11 cellular contexts compared by ENCODE assay signal in genomic region chr10:117439243-117439912, GRCh38.
DNase-seq lines count a peak whose midpoint lies in the region; ATAC-seq and TF ChIP-seq lines count a peak whose summit lies in the region.
"Had no signal": no experiment of that assay in that cellular context is flagged by ENCODE, and none has a peak within 500 bp of the region (broad histone marks: within the 10 kb centered on the region; RNA-seq: fewer than 3 reads in every experiment).

No MANE protein-coding gene starts in this region.

- H3K36me3 Mint-ChIP-seq in osteocyte (ENCODE audit: unreplicated experiment) (no peaks in the 10 kb centered on the region), natural killer cell (no peaks in the 10 kb centered on the region)

- H3K9me3 Mint-ChIP-seq in osteocyte (ENCODE audit: unreplicated experiment) (no peaks in the 10 kb centered on the region), natural killer cell (no peaks in the 10 kb centered on the region)

- CTCF ChIA-PET in RWPE1 (lab: Yijun Ruan, JAX) = interaction anchor here (0.6 kb wide), 1 partner anchor 17 kb away, joined by 3 read pairs; no protein-coding TSS in a partner anchor

- DNase-seq in Daoy (ENCODE audit: low read depth) (peak; percentile 16), RWPE1 (ENCODE audit: low spot score) (peak; percentile 84), foreskin keratinocyte (peak; percentile 98 to 99), posterior vena cava (ENCODE audit: low spot score) (peak; percentile 90), osteocyte (ENCODE audit: extremely low spot score, unreplicated experiment) (no peak), NCI-H748 (lab: John Stamatoyannopoulos, UW; ENCODE audit: unreplicated experiment) (no peak), midbrain (lab: John Stamatoyannopoulos, UW) (no peak), natural killer cell (no peak)
- DNase-seq: NCI-H187, small intestine had no signal

- H3K4me1 Mint-ChIP-seq in osteocyte (ENCODE audit: unreplicated experiment) (peaks cover 10% of the 10 kb centered on the region), natural killer cell (peaks cover 0 to 7% of the 10 kb centered on the region in 2 donors)

- H3K27ac ChIP-seq in RWPE1 (peak overlapping the region; percentile 78), foreskin keratinocyte (peak overlapping the region; percentile 63)

- TF ChIP-seq CTCF in RWPE1 (conservative IDR thresholded peaks at IDR 0.05; ENCODE audit: low read depth) = no peak
- peak; percentile 4 for TF ChIP-seq CTCF in foreskin keratinocyte (conservative IDR thresholded peaks at IDR 0.05)
- TF ChIP-seq CTCF in osteocyte (IDR thresholded peaks at IDR 0.05) = no peak
- no peak for TF ChIP-seq CTCF in natural killer cell (IDR thresholded peaks at IDR 0.05)

- H3K27me3 ChIP-seq in foreskin keratinocyte = no peaks in the 10 kb centered on the region

- POLR2A ChIA-PET in RWPE1 (lab: Yijun Ruan, JAX; ENCODE audit: low non-redundant PET) = no interaction called here

- H3K27ac Mint-ChIP-seq in osteocyte (ENCODE audit: unreplicated experiment) (no peak overlapping the region), natural killer cell (no peak overlapping the region)

- H3K4me3 Mint-ChIP-seq in osteocyte (ENCODE audit: unreplicated experiment) (no peak overlapping the region), natural killer cell (no peak overlapping the region)

- ATAC-seq in foreskin keratinocyte = peak; percentile 79
- no peak for ATAC-seq in natural killer cell
- ATAC-seq: Panc1 had no signal

- H3K4me1 ChIP-seq in foreskin keratinocyte = peaks cover 9% of the 10 kb centered on the region

- intact Hi-C loops in posterior vena cava (cut with DNase I) = no loop called here
- intact Hi-C loops in natural killer cell (cut with micrococcal nuclease) = no loop called here

- H3K27me3 Mint-ChIP-seq in osteocyte (ENCODE audit: unreplicated experiment) (peaks cover 14% of the 10 kb centered on the region), natural killer cell (ENCODE audit: low read depth in 2 of 2) (peaks cover 18 to 20% of the 10 kb centered on the region in 2 donors)

Comparison
In these comparisons a context has a peak if more than half of its experiments do, and no peak if none do; other contexts are left out.
1. DNase-seq: peak in Daoy (single experiment), RWPE1 (single experiment), foreskin keratinocyte (2 of 2) and posterior vena cava (single experiment); none in osteocyte (single experiment), NCI-H748 (single experiment), midbrain (single experiment) and natural killer cell (single experiment).